8 cellular contexts compared by ENCODE assay signal in genomic region chr10:80202934-80203834, GRCh38. TPM values are rescaled to one million over a fixed set of nuclear protein-coding genes. Genes with fewer than 3 reads are reported as not detected.
A peak's percentile ranks its signal among the peaks of the same experiment; 100 is the strongest.
DNase-seq lines count a peak whose midpoint lies in the region; ATAC-seq lines count a peak whose summit lies in the region.

No MANE protein-coding gene starts in this region.

- H3K27me3 ChIP-seq in HAP-1 (ENCODE audit: low read depth) (no peaks in the 10 kb centered on the region), mononuclear cell (ENCODE audit: insufficient read depth, low read length) (no peaks in the 10 kb centered on the region)

- H3K27me3 Mint-ChIP-seq in stimulated activated naive CD8-positive, alpha-beta T cell treated with anti-CD3 and anti-CD28 coated beads, Interleukin-15, amount 100 ng/mL, for 72 hours = no peaks in the 10 kb centered on the region

- peak; percentile 84 for ATAC-seq in stimulated activated naive CD8-positive, alpha-beta T cell treated with anti-CD3 and anti-CD28 coated beads, Interleukin-15, amount 100 ng/mL, for 72 hours

- no peaks in the 10 kb centered on the region for H3K36me3 ChIP-seq in HAP-1 (replicated peaks)

- in situ Hi-C loops in HAP-1 (cut with MboI; ENCODE audit: low sequenced_read_pairs) = no loop called here

- peaks cover 9% of the 10 kb centered on the region for H3K4me1 ChIP-seq in HAP-1
- peaks cover 77% of the 10 kb centered on the region for H3K4me1 ChIP-seq in mononuclear cell (ENCODE audit: insufficient read depth, low read length)

- H3K4me1 Mint-ChIP-seq in stimulated activated naive CD8-positive, alpha-beta T cell treated with anti-CD3 and anti-CD28 coated beads, Interleukin-15, amount 100 ng/mL, for 72 hours = peaks cover 66% of the 10 kb centered on the region

- DNase-seq in DMS53 (lab: John Stamatoyannopoulos, UW) (peak; percentile 73), DMS53 treated with DMSO at 0.1 percent for 48 hours (lab: John Stamatoyannopoulos, UW; ENCODE audit: unreplicated experiment) (no peak), HAP-1 (ENCODE audit: low spot score in 2 of 2) (peak; percentile 53 to 72), M059J (ENCODE audit: low read depth) (peak; percentile 81), dermis blood vessel endothelial cell (peak; percentile 75)
- DNase-seq in activated CD4-positive, CD25-positive, alpha-beta regulatory T cell treated with anti-CD3 and anti-CD28 coated beads, Interleukin-2, amount 50 U/mL, for 72 hours = peak; percentile 57
- DNase-seq in stimulated activated naive CD8-positive, alpha-beta T cell treated with anti-CD3 and anti-CD28 coated beads, Interleukin-15, amount 100 ng/mL, for 72 hours = peak; percentile 76 to 86

- H3K9me3 ChIP-seq in HAP-1 (no peaks in the 10 kb centered on the region), mononuclear cell (ENCODE audit: low read depth, low read length) (no peaks in the 10 kb centered on the region)

- peak overlapping the region; percentile 95 for H3K27ac Mint-ChIP-seq in stimulated activated naive CD8-positive, alpha-beta T cell treated with anti-CD3 and anti-CD28 coated beads, Interleukin-15, amount 100 ng/mL, for 72 hours

- H3K4me3 Mint-ChIP-seq in stimulated activated naive CD8-positive, alpha-beta T cell treated with anti-CD3 and anti-CD28 coated beads, Interleukin-15, amount 100 ng/mL, for 72 hours = peak overlapping the region; percentile 85 to 87

- peak overlapping the region; percentile 56 for H3K4me3 ChIP-seq in HAP-1
- H3K4me3 ChIP-seq in mononuclear cell (ENCODE audit: low read length) = peak overlapping the region; percentile 80

- no peaks in the 10 kb centered on the region for H3K9me3 Mint-ChIP-seq in stimulated activated naive CD8-positive, alpha-beta T cell treated with anti-CD3 and anti-CD28 coated beads, Interleukin-15, amount 100 ng/mL, for 72 hours

RNA-seq across cellular contexts. Expression of gene ANXA11, which starts 2.2 kb away (rescaled TPM):
- total RNA-seq in M059J (2014; rRNA removed; shearing (Covaris generic)) = 62.7 and 102 TPM in 2 replicates
- 33.7 and 54.9 TPM in 2 replicates for total RNA-seq in dermis blood vessel endothelial cell
- total RNA-seq in mononuclear cell = 61.6 TPM
